Comparison of ENCODE assay signal across 24 cellular contexts in genomic region chr20:49752504-49752903, GRCh38. TPM values are rescaled to one million over a fixed set of nuclear protein-coding genes. Genes with fewer than 3 reads are reported as not detected.
A peak's percentile ranks its signal among the peaks of the same experiment; 100 is the strongest.
DNase-seq lines count a peak whose midpoint lies in the region; ATAC-seq, FAIRE-seq and TF ChIP-seq lines count a peak whose summit lies in the region.
"Had no signal": no experiment of that assay in that cellular context is flagged by ENCODE, and none has a peak within 500 bp of the region (broad histone marks: within the 10 kb centered on the region; RNA-seq: fewer than 3 reads in every experiment).

No MANE protein-coding gene starts in this region.

- no peak overlapping the region for H3K9ac ChIP-seq in HepG2 (ENCODE audit: insufficient read depth, low read depth, low read length)
- no peak overlapping the region for H3K9ac ChIP-seq in OCI-LY3 (ENCODE audit: low read length)

- no peak for TF ChIP-seq EP300 in HepG2 (IDR thresholded peaks at IDR 0.05; ENCODE audit: low read depth in 2 of 2, low read length in 2 of 2)
- TF ChIP-seq EP300 in HepG2 (CRISPR knock-in tag; IDR thresholded peaks at IDR 0.05; ENCODE audit: borderline replicate concordance): 0 out of 2 replicates have a peak, but pooled peaks have one; percentile 46
- no peak for TF ChIP-seq EP300 in stomach (IDR thresholded peaks at IDR 0.05)

- in situ Hi-C loops in HepG2 (cut with HindIII; ENCODE audit: extremely low pct_ligation_motif_present, low pct_unique_long_range_greater_than_20kb): no loop called here

- H3K27ac ChIP-seq in HepG2 (ENCODE audit: extremely low read length, insufficient read depth, low read length) (no peak overlapping the region), right lobe of liver (no peak overlapping the region), OCI-LY3 (ENCODE audit: low read length) (no peak overlapping the region), stomach (no peak overlapping the region)
- H3K27ac ChIP-seq: HL-60, SK-N-MC had no signal

- FAIRE-seq in HepG2 (lab: Jason Lieb, UNC): no peak
- FAIRE-seq: D721Med, RCC 7860 had no signal

- no peak for TF ChIP-seq RAD21 in HepG2 (CRISPR knock-in tag; IDR thresholded peaks at IDR 0.05)

- WGBS in HepG2 (ENCODE audit: low lambda C conversion rate): 7% methylated on average over 2 of the region's 2 CpGs
- WGBS in right lobe of liver (ENCODE audit: insufficient coverage, low coverage, low lambda C conversion rate, missing lambda C conversion rate): 9% methylated on average over 1 of the region's 2 CpGs
- 27 to 57% (median 48%) methylated on average over 2 of the region's 2 CpGs for WGBS in stomach, 5 donors

- H3K27me3 ChIP-seq in HepG2 (ENCODE audit: control insufficient read depth in 1 of 2, insufficient read depth in 2 of 2, low read length in 2 of 2) (peaks cover 0 to 11% of the 10 kb centered on the region in 2 experiments; a peak in 1 of 5 replicates), right lobe of liver (no peaks in the 10 kb centered on the region), OCI-LY3 (ENCODE audit: low read depth, low read length) (no peaks in the 10 kb centered on the region), stomach (no peaks in the 10 kb centered on the region)
- H3K27me3 ChIP-seq: MG63 had no signal

- no peaks in the 10 kb centered on the region for H3K36me3 ChIP-seq in HepG2 (replicated peaks in 1 of 2; ENCODE audit: control insufficient read depth in 1 of 2, insufficient read depth in 2 of 2, low read length in 2 of 2)
- H3K36me3 ChIP-seq in right lobe of liver: no peaks in the 10 kb centered on the region
- no peaks in the 10 kb centered on the region for H3K36me3 ChIP-seq in OCI-LY3 (replicated peaks; ENCODE audit: low read depth, low read length)
- no peaks in the 10 kb centered on the region for H3K36me3 ChIP-seq in stomach
- H3K36me3 ChIP-seq: MG63 had no signal

- ATAC-seq in HepG2 (no peak), right lobe of liver (no peak), GM21528 (IDR thresholded peaks at IDR 0.05; ENCODE audit: low FRiP score, unreplicated experiment) (no peak), sciatic nerve (no peak)
- ATAC-seq: HCT116 had no signal

- no peak overlapping the region for H3K4me3 ChIP-seq in HepG2 (replicated peaks in 1 of 3; ENCODE audit: insufficient read depth in 1 of 3, low read depth in 2 of 3, low read length in 3 of 3)
- H3K4me3 ChIP-seq in right lobe of liver: no peak overlapping the region
- H3K4me3 ChIP-seq in OCI-LY3 (ENCODE audit: low read length): no peak overlapping the region
- H3K4me3 ChIP-seq in stomach: no peak overlapping the region
- H3K4me3 ChIP-seq: MG63, SK-N-MC had no signal

- CTCF ChIA-PET in HepG2 (lab: Yijun Ruan, JAX; ENCODE audit: low intra/inter-chr PET ratio, low total read pairs): no interaction called here

- no peaks in the 10 kb centered on the region for H3K9me3 ChIP-seq in HepG2 (ENCODE audit: low read length)
- no peaks in the 10 kb centered on the region for H3K9me3 ChIP-seq in right lobe of liver
- H3K9me3 ChIP-seq in OCI-LY3 (ENCODE audit: insufficient read depth, low read length): no peaks in the 10 kb centered on the region
- H3K9me3 ChIP-seq in stomach: no peaks in the 10 kb centered on the region
- H3K9me3 ChIP-seq: MG63 had no signal

- TF ChIP-seq POLR2A in HepG2 (IDR thresholded peaks at IDR 0.05; ENCODE audit: insufficient read depth in 1 of 2, low read depth in 2 of 2, low read length in 2 of 2): no peak
- no peak for TF ChIP-seq POLR2A in right lobe of liver (IDR thresholded peaks at IDR 0.05)
- TF ChIP-seq POLR2A in stomach (IDR thresholded peaks at IDR 0.05): no peak

- no peaks in the 10 kb centered on the region for H4K20me1 ChIP-seq in HepG2 (ENCODE audit: insufficient read depth, low read length)
- H4K20me1 ChIP-seq in OCI-LY3 (ENCODE audit: insufficient read depth, low read length): no peaks in the 10 kb centered on the region

- no TSS peak for BruUV-seq in HepG2 (replicated peaks; lab: Mats Ljungman, UMichigan)

- no peak for TF ChIP-seq CTCF in HepG2 (CRISPR knock-in tag; IDR thresholded peaks at IDR 0.05)
- TF ChIP-seq CTCF in right lobe of liver (IDR thresholded peaks at IDR 0.05): no peak
- no peak for TF ChIP-seq CTCF in OCI-LY3 (IDR thresholded peaks at IDR 0.05; ENCODE audit: low read depth, low read length)
- no peak for TF ChIP-seq CTCF in stomach (IDR thresholded peaks at IDR 0.05)

- no peak overlapping the region for H3K4me2 ChIP-seq in HepG2 (ENCODE audit: low read depth, low read length)
- no peak overlapping the region; the same call in 1 of the 2 replicates for H3K4me2 ChIP-seq in OCI-LY3 (ENCODE audit: low read length)

- POLR2A ChIA-PET in HepG2 (lab: Yijun Ruan, JAX): interaction anchor here (1.3 kb wide), 1 partner anchor 16 kb away, joined by 3 read pairs; no protein-coding TSS in a partner anchor

- H2AFZ ChIP-seq in HepG2 (ENCODE audit: low read length): no peak overlapping the region
- H2AFZ ChIP-seq in OCI-LY3 (ENCODE audit: low read depth, low read length): 0 out of 2 replicates have a peak overlapping the region, but pooled peaks have one; percentile 5

- no peak for DNase-seq in HepG2 (ENCODE audit: low spot score)
- DNase-seq in right lobe of liver: no peak
- peak; percentile 39 for DNase-seq in myocyte (ENCODE audit: low read depth)
- DNase-seq in sciatic nerve (ENCODE audit: low spot score): no peak
- DNase-seq in stomach: no peak
- DNase-seq: 8988T; CD4-positive, CD25-positive, alpha-beta regulatory T cell; MG63; NCI-H1048; NCI-H1417; NCI-H1694; NCI-H2029 treated with DMSO at 0.1 percent for 48 hours; NCI-H446 treated with DMSO at 0.1 percent for 48 hours; NCI-H526; NCI-H82; SIG-M5; SW 1271 had no signal

- intact Hi-C loops in HepG2 (cut with micrococcal nuclease; ENCODE audit: unreplicated experiment) (no loop called here), right lobe of liver (cut with DNase I) (no loop called here), sciatic nerve (cut with DNase I) (no loop called here), stomach (cut with DNase I; ENCODE audit: low total_unique reads) (no loop called here)

- peaks cover 54% of the 10 kb centered on the region for H3K4me1 ChIP-seq in HepG2 (ENCODE audit: insufficient read depth, low read length)
- peaks cover 0 to 13% (median 8%) of the 10 kb centered on the region in 4 donors for H3K4me1 ChIP-seq in right lobe of liver
- peaks cover 55% of the 10 kb centered on the region for H3K4me1 ChIP-seq in OCI-LY3 (ENCODE audit: low read length)
- H3K4me1 ChIP-seq in stomach: peaks cover 5 to 19% (median 12%) of the 10 kb centered on the region in 4 donors

- H3K79me2 ChIP-seq in HepG2 (ENCODE audit: insufficient read depth, low read length) (no peaks in the 10 kb centered on the region), OCI-LY3 (ENCODE audit: low read length) (no peaks in the 10 kb centered on the region)

TF ChIP-seq in HepG2, 621 proteins besides CTCF, POLR2A, EP300 and RAD21 (continues in another document):
- TF ChIP-seq EED (CRISPR knock-in tag; IDR thresholded peaks at IDR 0.05): no peak
- no peak for TF ChIP-seq SMAD1 (CRISPR knock-in tag; IDR thresholded peaks at IDR 0.05; ENCODE audit: borderline replicate concordance, low read depth)
- no peak for TF ChIP-seq U2AF2 (IDR thresholded peaks at IDR 0.05; ENCODE audit: low read depth, low read length)
- TF ChIP-seq ZNF740 (CRISPR knock-in tag; IDR thresholded peaks at IDR 0.05): no peak
- no peak for TF ChIP-seq TEF (CRISPR knock-in tag; IDR thresholded peaks at IDR 0.05)

RNA-seq across cellular contexts. Expression of gene B4GALT5, which starts 38.8 kb away (rescaled TPM):
- total RNA-seq in HepG2 (2016; rRNA removed; fragmentation: Illumina TruSeq; extraction: Trizol) (26.7 and 30.9 TPM in 2 replicates), right lobe of liver (10 to 100 TPM in 5 of 6 experiments, 1 to 10 TPM in 1; 9.5 to 32.6 (median 15.5) TPM), myocyte (35.8 and 37.3 TPM in 2 replicates), sciatic nerve (36.0 TPM), stomach (10 to 100 TPM; 17.5 to 40.0 (median 25.8) TPM)
- total RNA-seq in HepG2 (2016; cell fraction: cytosol; rRNA removed; fragmentation: Illumina TruSeq; extraction: Trizol; ENCODE audit: low read depth): 8.0 and 8.5 TPM in 2 replicates
- 22.9 and 29.9 TPM in 2 replicates for total RNA-seq in HepG2 (2016; cell fraction: insoluble cytoplasmic fraction; rRNA removed; fragmentation: Illumina TruSeq; extraction: Trizol)
- 33.9 and 36.1 TPM in 2 replicates for total RNA-seq in HepG2 (2016; cell fraction: membrane; rRNA removed; fragmentation: Illumina TruSeq; extraction: Trizol)
- 27.2 and 29.5 TPM in 2 replicates for total RNA-seq in HepG2 (2016; cell fraction: nucleus; rRNA removed; fragmentation: Illumina TruSeq; extraction: Trizol)
- polyA plus RNA-seq in HepG2 (2011; rRNA removed) (27.3 and 29.3 TPM in 2 replicates), stomach (10 to 100 TPM in 2 of 3 donors, 1 to 10 TPM in 1; 7.5 to 10.8 (median 10.2) TPM)
- polyA plus RNA-seq in HepG2 (2011; cell fraction: cytosol; rRNA removed): 18.3 and 27.5 TPM in 2 replicates
- polyA plus RNA-seq in HepG2 (2011; cell fraction: nucleus; rRNA removed): 11.9 and 15.8 TPM in 2 replicates
- 18.1 and 19.7 TPM in 2 replicates for polyA plus RNA-seq in HepG2 (2012)
- polyA plus RNA-seq in HepG2 (2016; cell fraction: cytosol; fragmentation: Illumina TruSeq; extraction: Trizol; ENCODE audit: low read depth): 5.4 and 5.7 TPM in 2 replicates
- 22.6 and 24.2 TPM in 2 replicates for polyA plus RNA-seq in HepG2 (2016; cell fraction: insoluble cytoplasmic fraction; fragmentation: Illumina TruSeq; extraction: Trizol; ENCODE audit: low read depth)
- polyA plus RNA-seq in HepG2 (2016; cell fraction: membrane; fragmentation: Illumina TruSeq; extraction: Trizol; ENCODE audit: low read depth): 22.9 and 23.5 TPM in 2 replicates
- polyA plus RNA-seq in HepG2 (2016; cell fraction: nucleus; fragmentation: Illumina TruSeq; extraction: Trizol; ENCODE audit: insufficient read depth, low read depth): 42.1 and 46.2 TPM in 2 replicates
- polyA minus RNA-seq in HepG2 (2011; rRNA and poly(A)+ RNA removed; ENCODE audit: low replicate concordance): 38.2 and 60.8 TPM in 2 replicates
- polyA minus RNA-seq in HepG2 (2011; cell fraction: cytosol; rRNA and poly(A)+ RNA removed): 22.1 and 24.1 TPM in 2 replicates
- polyA minus RNA-seq in HepG2 (2011; cell fraction: nucleus; rRNA and poly(A)+ RNA removed): 13.5 and 18.5 TPM in 2 replicates
- 28.1 TPM for polyA plus RNA-seq in myocyte (2012)
